Comparison of ENCODE assay signal across 16 cellular contexts in the genomic region with DNA sequence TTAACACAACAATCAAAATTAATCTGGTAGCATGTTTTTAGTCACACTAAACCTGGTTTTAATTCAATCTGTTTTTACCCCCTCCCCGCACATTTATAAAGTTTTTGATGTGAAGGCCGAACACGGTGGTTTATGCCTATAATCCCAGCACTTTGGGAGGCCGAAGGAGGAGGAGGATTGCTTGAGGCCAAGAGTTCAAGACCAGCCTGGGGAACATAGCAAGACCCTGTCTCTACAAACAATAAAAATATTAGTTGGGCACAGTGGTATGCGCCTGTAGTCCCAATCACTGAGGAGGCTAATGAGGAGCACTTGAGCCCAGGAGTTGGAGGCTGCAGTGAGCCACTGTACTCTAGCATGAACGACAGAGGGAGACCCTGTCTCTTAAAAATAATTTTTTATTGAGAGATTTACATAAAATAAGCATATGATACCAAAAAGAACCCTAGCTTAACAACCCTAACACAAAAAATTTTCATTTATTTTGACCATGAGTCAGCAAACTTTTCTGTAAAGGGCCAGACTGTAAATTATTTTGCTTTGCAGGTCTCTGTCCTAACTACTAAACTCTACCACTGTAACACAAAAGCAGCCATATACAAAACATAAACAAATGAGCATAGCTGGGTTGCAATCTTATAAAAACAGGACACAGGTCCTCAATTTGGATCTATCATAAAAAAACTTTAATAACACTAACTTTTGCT. TPM values are rescaled to one million over a fixed set of nuclear protein-coding genes. Genes with fewer than 3 reads are reported as not detected.
DNase-seq lines count a peak whose midpoint lies in the region; ATAC-seq and TF ChIP-seq lines count a peak whose summit lies in the region.
"Had no signal": no experiment of that assay in that cellular context is flagged by ENCODE, and none has a peak within 500 bp of the region (broad histone marks: within the 10 kb centered on the region; RNA-seq: fewer than 3 reads in every experiment).

No MANE protein-coding gene starts in this region.

- intact Hi-C loops in gastrocnemius medialis (cut with DNase I; ENCODE audit: low total_unique reads) = no loop called here

- H3K4me3 ChIP-seq in SJSA1 (no peak overlapping the region), gastrocnemius medialis (no peak overlapping the region)
- H3K4me3 ChIP-seq: esophagus squamous epithelium, lower lobe of right lung, tibial artery had no signal

- no peak overlapping the region for H3K4me3 Mint-ChIP-seq in activated T-cell treated with anti-CD3 and anti-CD28 coated beads, Interleukin-2, amount 50 U/mL, for 24 hours
- H3K4me3 Mint-ChIP-seq in activated T-cell treated with anti-CD3 and anti-CD28 coated beads, Interleukin-2, amount 50 U/mL, for 4 hours = no peak overlapping the region
- no peak overlapping the region for H3K4me3 Mint-ChIP-seq in central memory CD8-positive, alpha-beta T cell

- peaks cover 87% of the 10 kb centered on the region for H3K36me3 Mint-ChIP-seq in activated T-cell treated with anti-CD3 and anti-CD28 coated beads, Interleukin-2, amount 50 U/mL, for 24 hours (ENCODE audit: low read depth)
- peaks cover 52% of the 10 kb centered on the region for H3K36me3 Mint-ChIP-seq in activated T-cell treated with anti-CD3 and anti-CD28 coated beads, Interleukin-2, amount 50 U/mL, for 4 hours (ENCODE audit: insufficient read depth)
- peaks cover 74% of the 10 kb centered on the region for H3K36me3 Mint-ChIP-seq in central memory CD8-positive, alpha-beta T cell (ENCODE audit: insufficient read depth)

- TF ChIP-seq CTCF in gastrocnemius medialis (IDR thresholded peaks at IDR 0.05 in 4 of 5, conservative IDR thresholded peaks at IDR 0.05 in 1 of 5) = no peak

- no peaks in the 10 kb centered on the region for H3K9me3 Mint-ChIP-seq in activated T-cell treated with anti-CD3 and anti-CD28 coated beads, Interleukin-2, amount 50 U/mL, for 24 hours
- H3K9me3 Mint-ChIP-seq in activated T-cell treated with anti-CD3 and anti-CD28 coated beads, Interleukin-2, amount 50 U/mL, for 4 hours = no peaks in the 10 kb centered on the region
- H3K9me3 Mint-ChIP-seq in central memory CD8-positive, alpha-beta T cell = no peaks in the 10 kb centered on the region

- in situ Hi-C loops in gastrocnemius medialis (cut with MboI; ENCODE audit: low sequenced_read_pairs in 4 of 4) = no loop called here

- H3K27me3 ChIP-seq in SJSA1 (replicated peaks) (no peaks in the 10 kb centered on the region), gastrocnemius medialis (no peaks in the 10 kb centered on the region)
- H3K27me3 ChIP-seq: esophagus squamous epithelium, tibial artery had no signal

- peaks cover 62% of the 10 kb centered on the region for H3K4me1 Mint-ChIP-seq in activated T-cell treated with anti-CD3 and anti-CD28 coated beads, Interleukin-2, amount 50 U/mL, for 24 hours (ENCODE audit: low read depth)
- peaks cover 49% of the 10 kb centered on the region for H3K4me1 Mint-ChIP-seq in activated T-cell treated with anti-CD3 and anti-CD28 coated beads, Interleukin-2, amount 50 U/mL, for 4 hours (ENCODE audit: low read depth)
- peaks cover 53% of the 10 kb centered on the region for H3K4me1 Mint-ChIP-seq in central memory CD8-positive, alpha-beta T cell

- H3K36me3 ChIP-seq in SJSA1 (peaks cover 89% of the 10 kb centered on the region), gastrocnemius medialis (peaks cover 0 to 50% of the 10 kb centered on the region in 2 donors)

- DNase-seq in activated T-cell treated with anti-CD3 and anti-CD28 coated beads, Interleukin-2, amount 50 U/mL, for 24 hours = no peak
- no peak for DNase-seq in activated T-cell treated with anti-CD3 and anti-CD28 coated beads, Interleukin-2, amount 50 U/mL, for 4 hours
- DNase-seq in SJSA1 (ENCODE audit: low read depth in 1 of 2, low spot score in 2 of 2) (no peak), gastrocnemius medialis (no peak), NCI-H1694 (lab: John Stamatoyannopoulos, UW) (no peak)
- DNase-seq in central memory CD8-positive, alpha-beta T cell (ENCODE audit: low spot score in 2 of 2) = no peak
- DNase-seq: esophagus squamous epithelium, lower lobe of right lung, NCI-H1436, NCI-H446, occipital lobe, OCI-M1, SW 1271, tibial artery had no signal

- no peaks in the 10 kb centered on the region for H3K27me3 Mint-ChIP-seq in activated T-cell treated with anti-CD3 and anti-CD28 coated beads, Interleukin-2, amount 50 U/mL, for 24 hours
- no peaks in the 10 kb centered on the region for H3K27me3 Mint-ChIP-seq in activated T-cell treated with anti-CD3 and anti-CD28 coated beads, Interleukin-2, amount 50 U/mL, for 4 hours (ENCODE audit: low read depth)
- no peaks in the 10 kb centered on the region for H3K27me3 Mint-ChIP-seq in central memory CD8-positive, alpha-beta T cell

- H3K9me3 ChIP-seq in SJSA1 (replicated peaks) = no peaks in the 10 kb centered on the region
- H3K9me3 ChIP-seq in gastrocnemius medialis = no peaks in the 10 kb centered on the region
- H3K9me3 ChIP-seq: esophagus squamous epithelium, lower lobe of right lung, tibial artery had no signal

- peak overlapping the region; percentile 96 for H3K27ac Mint-ChIP-seq in activated T-cell treated with anti-CD3 and anti-CD28 coated beads, Interleukin-2, amount 50 U/mL, for 24 hours
- H3K27ac Mint-ChIP-seq in central memory CD8-positive, alpha-beta T cell (ENCODE audit: low read depth) = peak overlapping the region; percentile 87

- TF ChIP-seq POLR2A in gastrocnemius medialis (IDR thresholded peaks at IDR 0.05) = no peak

- peak overlapping the region; percentile 23; the same call in 1 of the 2 replicates for H3K27ac ChIP-seq in SJSA1
- peak overlapping the region; percentile 45 to 65 (median 58) for H3K27ac ChIP-seq in gastrocnemius medialis
- H3K27ac ChIP-seq: lower lobe of right lung, tibial artery had no signal

- no peaks in the 10 kb centered on the region for H3K4me1 ChIP-seq in SJSA1 (replicated peaks)
- H3K4me1 ChIP-seq in gastrocnemius medialis = peaks cover 21 to 35% of the 10 kb centered on the region in 2 donors

- ATAC-seq in activated T-cell treated with anti-CD3 and anti-CD28 coated beads, Interleukin-2, amount 50 U/mL, for 4 hours = no peak
- no peak for ATAC-seq in central memory CD8-positive, alpha-beta T cell (replicated peaks; ENCODE audit: extremely low read depth, poor library complexity, severe bottlenecking)
- ATAC-seq in gastrocnemius medialis (no peak), HG02840 (IDR thresholded peaks at IDR 0.05; ENCODE audit: low FRiP score, unreplicated experiment) (no peak), GM21367 (IDR thresholded peaks at IDR 0.05; ENCODE audit: unreplicated experiment) (no peak)
- ATAC-seq: lower lobe of right lung had no signal

RNA-seq across cellular contexts. Expression of gene HNRNPD, which starts 21.5 kb away (rescaled TPM):
- total RNA-seq in activated T-cell treated with anti-CD3 and anti-CD28 coated beads, Interleukin-2, amount 50 U/mL, for 4 hours = 100 to 1,000 TPM; 447 to 507 (median 468) TPM
- 67.5 and 90.7 TPM in 2 replicates for total RNA-seq in SJSA1 (2014; rRNA removed; shearing (Covaris generic))
- 10 to 100 TPM; 26.9 to 46.0 (median 37.4) TPM for total RNA-seq in gastrocnemius medialis
